In genomic region chr7:73667344-73668102, GRCh38 we compare ENCODE assay signal across 1 cellular context.
TF ChIP-seq lines count a peak whose summit lies in the region.

A gene with protein sequence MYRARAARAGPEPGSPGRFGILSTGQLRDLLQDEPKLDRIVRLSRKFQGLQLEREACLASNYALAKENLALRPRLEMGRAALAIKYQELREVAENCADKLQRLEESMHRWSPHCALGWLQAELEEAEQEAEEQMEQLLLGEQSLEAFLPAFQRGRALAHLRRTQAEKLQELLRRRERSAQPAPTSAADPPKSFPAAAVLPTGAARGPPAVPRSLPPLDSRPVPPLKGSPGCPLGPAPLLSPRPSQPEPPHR (plus strand): TSS chr7:73667831. CDS start chr7:73667959, 128 bp downstream.

TF ChIP-seq in HepG2, 621 proteins besides CTCF, POLR2A, EP300 and RAD21 (continued from another document):
- TF ChIP-seq MNT (IDR thresholded peaks at IDR 0.05) = peak; percentile 43; the same call in 1 of the 2 replicates
- no peak for TF ChIP-seq ZNF616 (CRISPR knock-in tag; IDR thresholded peaks at IDR 0.05; ENCODE audit: low read depth)
- TF ChIP-seq, protein P1, sequence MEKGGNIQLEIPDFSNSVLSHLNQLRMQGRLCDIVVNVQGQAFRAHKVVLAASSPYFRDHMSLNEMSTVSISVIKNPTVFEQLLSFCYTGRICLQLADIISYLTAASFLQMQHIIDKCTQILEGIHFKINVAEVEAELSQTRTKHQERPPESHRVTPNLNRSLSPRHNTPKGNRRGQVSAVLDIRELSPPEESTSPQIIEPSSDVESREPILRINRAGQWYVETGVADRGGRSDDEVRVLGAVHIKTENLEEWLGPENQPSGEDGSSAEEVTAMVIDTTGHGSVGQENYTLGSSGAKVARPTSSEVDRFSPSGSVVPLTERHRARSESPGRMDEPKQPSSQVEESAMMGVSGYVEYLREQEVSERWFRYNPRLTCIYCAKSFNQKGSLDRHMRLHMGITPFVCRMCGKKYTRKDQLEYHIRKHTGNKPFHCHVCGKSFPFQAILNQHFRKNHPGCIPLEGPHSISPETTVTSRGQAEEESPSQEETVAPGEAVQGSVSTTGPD (CRISPR knock-in tag; IDR thresholded peaks at IDR 0.05) = no peak
- peak; percentile 31; the same call in 1 of the 2 replicates for TF ChIP-seq YEATS4 (CRISPR knock-in tag; IDR thresholded peaks at IDR 0.05; ENCODE audit: borderline replicate concordance)
- no peak for TF ChIP-seq NFYC (CRISPR knock-in tag; IDR thresholded peaks at IDR 0.05)
- peak; percentile 71 for TF ChIP-seq SP5 (CRISPR knock-in tag; IDR thresholded peaks at IDR 0.05; ENCODE audit: borderline replicate concordance, low read depth)
- TF ChIP-seq ATM (IDR thresholded peaks at IDR 0.05; ENCODE audit: borderline replicate concordance) = no peak
- no peak for TF ChIP-seq RELA (CRISPR knock-in tag; IDR thresholded peaks at IDR 0.05)
- TF ChIP-seq STAT6 (CRISPR knock-in tag; IDR thresholded peaks at IDR 0.05; ENCODE audit: borderline replicate concordance) = no peak
- 0 out of 2 replicates have a peak, but pooled peaks have one; percentile 18 for TF ChIP-seq KDM5B (CRISPR knock-in tag; IDR thresholded peaks at IDR 0.05; ENCODE audit: borderline replicate concordance)
- no peak for TF ChIP-seq TRAFD1 (CRISPR knock-in tag; IDR thresholded peaks at IDR 0.05; ENCODE audit: borderline replicate concordance)
- TF ChIP-seq RFX3 (CRISPR knock-in tag; IDR thresholded peaks at IDR 0.05) = no peak
- no peak for TF ChIP-seq HHEX (CRISPR knock-in tag; IDR thresholded peaks at IDR 0.05)
- TF ChIP-seq HNF4G (IDR thresholded peaks at IDR 0.05; ENCODE audit: borderline replicate concordance, low read depth, low read length) = peak; percentile 62; the same call in 1 of the 2 replicates
- no peak for TF ChIP-seq HNF4G (CRISPR knock-in tag; IDR thresholded peaks at IDR 0.05; ENCODE audit: borderline replicate concordance, low read depth)
- TF ChIP-seq, protein P2, sequence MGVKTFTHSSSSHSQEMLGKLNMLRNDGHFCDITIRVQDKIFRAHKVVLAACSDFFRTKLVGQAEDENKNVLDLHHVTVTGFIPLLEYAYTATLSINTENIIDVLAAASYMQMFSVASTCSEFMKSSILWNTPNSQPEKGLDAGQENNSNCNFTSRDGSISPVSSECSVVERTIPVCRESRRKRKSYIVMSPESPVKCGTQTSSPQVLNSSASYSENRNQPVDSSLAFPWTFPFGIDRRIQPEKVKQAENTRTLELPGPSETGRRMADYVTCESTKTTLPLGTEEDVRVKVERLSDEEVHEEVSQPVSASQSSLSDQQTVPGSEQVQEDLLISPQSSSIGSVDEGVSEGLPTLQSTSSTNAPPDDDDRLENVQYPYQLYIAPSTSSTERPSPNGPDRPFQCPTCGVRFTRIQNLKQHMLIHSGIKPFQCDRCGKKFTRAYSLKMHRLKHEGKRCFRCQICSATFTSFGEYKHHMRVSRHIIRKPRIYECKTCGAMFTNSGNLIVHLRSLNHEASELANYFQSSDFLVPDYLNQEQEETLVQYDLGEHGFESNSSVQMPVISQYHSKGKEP (CRISPR knock-in tag; IDR thresholded peaks at IDR 0.05) = no peak
- no peak for TF ChIP-seq TEAD2 (CRISPR knock-in tag; IDR thresholded peaks at IDR 0.05)
- TF ChIP-seq ADNP (CRISPR knock-in tag; IDR thresholded peaks at IDR 0.05) = peak; percentile 98
- no peak for TF ChIP-seq HNRNPK (IDR thresholded peaks at IDR 0.05; ENCODE audit: low read depth, low read length, poor library complexity, severe bottlenecking)
- no peak for TF ChIP-seq ZNF615 (CRISPR knock-in tag; IDR thresholded peaks at IDR 0.05; ENCODE audit: borderline replicate concordance)
- TF ChIP-seq MIER2 (CRISPR knock-in tag; IDR thresholded peaks at IDR 0.05) = no peak
- no peak for TF ChIP-seq MLLT10 (CRISPR knock-in tag; IDR thresholded peaks at IDR 0.05)
- TF ChIP-seq PLRG1 (conservative IDR thresholded peaks at IDR 0.05) = no peak
- TF ChIP-seq FOSL1 (CRISPR knock-in tag; IDR thresholded peaks at IDR 0.05; ENCODE audit: borderline replicate concordance) = no peak
- no peak for TF ChIP-seq ZNF556 (CRISPR knock-in tag; IDR thresholded peaks at IDR 0.05; ENCODE audit: borderline replicate concordance)
- TF ChIP-seq MXI1 (IDR thresholded peaks at IDR 0.05; ENCODE audit: borderline replicate concordance, low read depth, low read length) = peak; percentile 60; the same call in 1 of the 3 replicates
- TF ChIP-seq CHCHD3 (CRISPR knock-in tag; IDR thresholded peaks at IDR 0.05) = no peak
- TF ChIP-seq, protein P3, sequence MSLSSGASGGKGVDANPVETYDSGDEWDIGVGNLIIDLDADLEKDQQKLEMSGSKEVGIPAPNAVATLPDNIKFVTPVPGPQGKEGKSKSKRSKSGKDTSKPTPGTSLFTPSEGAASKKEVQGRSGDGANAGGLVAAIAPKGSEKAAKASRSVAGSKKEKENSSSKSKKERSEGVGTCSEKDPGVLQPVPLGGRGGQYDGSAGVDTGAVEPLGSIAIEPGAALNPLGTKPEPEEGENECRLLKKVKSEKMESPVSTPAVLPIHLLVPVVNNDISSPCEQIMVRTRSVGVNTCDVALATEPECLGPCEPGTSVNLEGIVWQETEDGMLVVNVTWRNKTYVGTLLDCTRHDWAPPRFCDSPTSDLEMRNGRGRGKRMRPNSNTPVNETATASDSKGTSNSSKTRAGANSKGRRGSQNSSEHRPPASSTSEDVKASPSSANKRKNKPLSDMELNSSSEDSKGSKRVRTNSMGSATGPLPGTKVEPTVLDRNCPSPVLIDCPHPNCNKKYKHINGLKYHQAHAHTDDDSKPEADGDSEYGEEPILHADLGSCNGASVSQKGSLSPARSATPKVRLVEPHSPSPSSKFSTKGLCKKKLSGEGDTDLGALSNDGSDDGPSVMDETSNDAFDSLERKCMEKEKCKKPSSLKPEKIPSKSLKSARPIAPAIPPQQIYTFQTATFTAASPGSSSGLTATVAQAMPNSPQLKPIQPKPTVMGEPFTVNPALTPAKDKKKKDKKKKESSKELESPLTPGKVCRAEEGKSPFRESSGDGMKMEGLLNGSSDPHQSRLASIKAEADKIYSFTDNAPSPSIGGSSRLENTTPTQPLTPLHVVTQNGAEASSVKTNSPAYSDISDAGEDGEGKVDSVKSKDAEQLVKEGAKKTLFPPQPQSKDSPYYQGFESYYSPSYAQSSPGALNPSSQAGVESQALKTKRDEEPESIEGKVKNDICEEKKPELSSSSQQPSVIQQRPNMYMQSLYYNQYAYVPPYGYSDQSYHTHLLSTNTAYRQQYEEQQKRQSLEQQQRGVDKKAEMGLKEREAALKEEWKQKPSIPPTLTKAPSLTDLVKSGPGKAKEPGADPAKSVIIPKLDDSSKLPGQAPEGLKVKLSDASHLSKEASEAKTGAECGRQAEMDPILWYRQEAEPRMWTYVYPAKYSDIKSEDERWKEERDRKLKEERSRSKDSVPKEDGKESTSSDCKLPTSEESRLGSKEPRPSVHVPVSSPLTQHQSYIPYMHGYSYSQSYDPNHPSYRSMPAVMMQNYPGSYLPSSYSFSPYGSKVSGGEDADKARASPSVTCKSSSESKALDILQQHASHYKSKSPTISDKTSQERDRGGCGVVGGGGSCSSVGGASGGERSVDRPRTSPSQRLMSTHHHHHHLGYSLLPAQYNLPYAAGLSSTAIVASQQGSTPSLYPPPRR (CRISPR knock-in tag; IDR thresholded peaks at IDR 0.05; ENCODE audit: borderline replicate concordance) = no peak
- TF ChIP-seq, protein P4, sequence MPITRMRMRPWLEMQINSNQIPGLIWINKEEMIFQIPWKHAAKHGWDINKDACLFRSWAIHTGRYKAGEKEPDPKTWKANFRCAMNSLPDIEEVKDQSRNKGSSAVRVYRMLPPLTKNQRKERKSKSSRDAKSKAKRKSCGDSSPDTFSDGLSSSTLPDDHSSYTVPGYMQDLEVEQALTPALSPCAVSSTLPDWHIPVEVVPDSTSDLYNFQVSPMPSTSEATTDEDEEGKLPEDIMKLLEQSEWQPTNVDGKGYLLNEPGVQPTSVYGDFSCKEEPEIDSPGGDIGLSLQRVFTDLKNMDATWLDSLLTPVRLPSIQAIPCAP (CRISPR knock-in tag; IDR thresholded peaks at IDR 0.05; ENCODE audit: low read depth) = no peak
- peak; percentile 98 for TF ChIP-seq KDM1A (CRISPR knock-in tag; IDR thresholded peaks at IDR 0.05)
- no peak for TF ChIP-seq TBX2 (CRISPR knock-in tag; IDR thresholded peaks at IDR 0.05; ENCODE audit: borderline replicate concordance)
